ENCODE assay signal across 1 cellular context in the genomic region with DNA sequence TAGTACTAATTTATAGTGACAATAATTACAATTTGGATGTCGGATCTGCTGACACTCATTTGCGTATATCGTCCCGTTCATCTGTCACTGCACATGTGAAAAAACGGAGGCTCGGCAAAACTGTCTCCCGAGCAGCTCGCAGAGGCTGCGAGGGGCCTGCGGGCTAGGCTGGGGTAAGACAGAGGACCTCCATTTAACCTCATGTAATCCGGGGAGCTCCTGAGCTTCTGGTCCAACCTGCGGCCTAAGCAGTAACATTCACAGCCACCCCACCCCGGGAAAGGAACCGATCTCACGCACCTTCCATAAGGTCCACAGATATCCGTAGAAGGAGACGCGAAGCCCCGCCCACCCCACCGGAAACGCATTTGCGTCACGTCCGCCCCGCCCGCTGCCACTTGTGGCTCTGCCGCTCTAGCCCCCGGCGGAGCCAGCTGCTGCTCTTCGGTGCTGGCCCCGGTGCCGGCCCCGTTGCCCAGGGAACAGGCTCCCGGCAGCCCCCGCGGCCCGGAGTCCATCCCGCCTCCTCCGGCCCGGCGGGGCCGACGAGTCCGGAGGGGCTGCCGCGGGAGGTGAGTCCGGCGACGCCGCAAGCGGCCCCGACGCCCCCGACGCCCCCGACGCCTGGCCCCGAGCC.
TF ChIP-seq lines count a peak whose summit lies in the region.

A gene (minus strand): TSS at position 346 of the 637 bp plus-strand sequence. CDS start 39 bp downstream, at position 307.
A gene with protein sequence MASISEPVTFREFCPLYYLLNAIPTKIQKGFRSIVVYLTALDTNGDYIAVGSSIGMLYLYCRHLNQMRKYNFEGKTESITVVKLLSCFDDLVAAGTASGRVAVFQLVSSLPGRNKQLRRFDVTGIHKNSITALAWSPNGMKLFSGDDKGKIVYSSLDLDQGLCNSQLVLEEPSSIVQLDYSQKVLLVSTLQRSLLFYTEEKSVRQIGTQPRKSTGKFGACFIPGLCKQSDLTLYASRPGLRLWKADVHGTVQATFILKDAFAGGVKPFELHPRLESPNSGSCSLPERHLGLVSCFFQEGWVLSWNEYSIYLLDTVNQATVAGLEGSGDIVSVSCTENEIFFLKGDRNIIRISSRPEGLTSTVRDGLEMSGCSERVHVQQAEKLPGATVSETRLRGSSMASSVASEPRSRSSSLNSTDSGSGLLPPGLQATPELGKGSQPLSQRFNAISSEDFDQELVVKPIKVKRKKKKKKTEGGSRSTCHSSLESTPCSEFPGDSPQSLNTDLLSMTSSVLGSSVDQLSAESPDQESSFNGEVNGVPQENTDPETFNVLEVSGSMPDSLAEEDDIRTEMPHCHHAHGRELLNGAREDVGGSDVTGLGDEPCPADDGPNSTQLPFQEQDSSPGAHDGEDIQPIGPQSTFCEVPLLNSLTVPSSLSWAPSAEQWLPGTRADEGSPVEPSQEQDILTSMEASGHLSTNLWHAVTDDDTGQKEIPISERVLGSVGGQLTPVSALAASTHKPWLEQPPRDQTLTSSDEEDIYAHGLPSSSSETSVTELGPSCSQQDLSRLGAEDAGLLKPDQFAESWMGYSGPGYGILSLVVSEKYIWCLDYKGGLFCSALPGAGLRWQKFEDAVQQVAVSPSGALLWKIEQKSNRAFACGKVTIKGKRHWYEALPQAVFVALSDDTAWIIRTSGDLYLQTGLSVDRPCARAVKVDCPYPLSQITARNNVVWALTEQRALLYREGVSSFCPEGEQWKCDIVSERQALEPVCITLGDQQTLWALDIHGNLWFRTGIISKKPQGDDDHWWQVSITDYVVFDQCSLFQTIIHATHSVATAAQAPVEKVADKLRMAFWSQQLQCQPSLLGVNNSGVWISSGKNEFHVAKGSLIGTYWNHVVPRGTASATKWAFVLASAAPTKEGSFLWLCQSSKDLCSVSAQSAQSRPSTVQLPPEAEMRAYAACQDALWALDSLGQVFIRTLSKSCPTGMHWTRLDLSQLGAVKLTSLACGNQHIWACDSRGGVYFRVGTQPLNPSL (N-terminal part only) (plus strand): TSS at position 397 of the 637 bp plus-strand sequence. CDS start 13,781 bp downstream, outside the sequence.

TF ChIP-seq in H1, 55 proteins besides CTCF, POLR2A, EP300 and RAD21:
- TF ChIP-seq GABPA (IDR thresholded peaks at IDR 0.05; ENCODE audit: borderline replicate concordance, insufficient read depth, low read length) (peak; percentile 84; the same call in 1 of the 2 replicates), BACH1 (IDR thresholded peaks at IDR 0.05; ENCODE audit: low read length) (no peak), RXRA (IDR thresholded peaks at IDR 0.05; ENCODE audit: insufficient read depth, low read depth, low read length) (no peak), CEBPB (IDR thresholded peaks at IDR 0.05; ENCODE audit: low read depth, low read length) (no peak), SIN3A (conservative IDR thresholded peaks at IDR 0.05 in 1 of 2, IDR thresholded peaks at IDR 0.05 in 1 of 2; ENCODE audit: low read depth in 1 of 2, low read length in 2 of 2) (peak; percentile 45 to 73; a peak in 1 of 4 replicates), PHF8 (conservative IDR thresholded peaks at IDR 0.05; ENCODE audit: low read depth, low read length) (peak; percentile 66), ZNF274 (IDR thresholded peaks at IDR 0.05; ENCODE audit: borderline replicate concordance, extremely low read depth, low read length) (no peak), SAP30 (IDR thresholded peaks at IDR 0.05; ENCODE audit: insufficient read depth, insufficient replicate concordance, low read length) (peak; percentile 96), SP2 (IDR thresholded peaks at IDR 0.05; ENCODE audit: low read length) (peak; percentile 35; the same call in 1 of the 2 replicates), TAF1 (IDR thresholded peaks at IDR 0.05; ENCODE audit: low read depth, low read length) (peak; percentile 61; the same call in 1 of the 2 replicates), TBP (IDR thresholded peaks at IDR 0.05; ENCODE audit: low read depth, low read length) (peak; percentile 56), CREB1 (IDR thresholded peaks at IDR 0.05) (peak; percentile 87), POLR2AphosphoS5 (IDR thresholded peaks at IDR 0.05; ENCODE audit: low read depth, low read length) (peak; percentile 30; the same call in 1 of the 2 replicates), KDM5A (IDR thresholded peaks at IDR 0.05; ENCODE audit: low read length) (peak; percentile 39; the same call in 1 of the 2 replicates), SRF (IDR thresholded peaks at IDR 0.05; ENCODE audit: low read depth, low read length) (no peak), TAF7 (optimal IDR thresholded peaks at IDR 0.05; ENCODE audit: borderline replicate concordance, low read depth, low read length) (no peak), GTF2F1 (IDR thresholded peaks at IDR 0.05; ENCODE audit: borderline replicate concordance, low read depth, low read length) (no peak)
TF ChIP-seq in H1: peak in this region for 10.
